ENCODE assay signal across 22 cellular contexts in genomic region chr4:152289963-152290362, GRCh38.
"Had no signal": no experiment of that assay in that cellular context is flagged by ENCODE, and none has a peak within 500 bp of the region (broad histone marks: within the 10 kb centered on the region; RNA-seq: fewer than 3 reads in every experiment).

No MANE protein-coding gene starts in this region.

- H3K36me3 ChIP-seq: gastroesophageal sphincter, heart right ventricle, neural progenitor cell had no signal

- DNase-seq: activated CD4-positive, alpha-beta T cell treated with anti-CD3 and anti-CD28 coated beads, Interleukin-2, amount 10 ng/mL, durations not matched to agents 24 days and 14 days; activated CD4-positive, CD25-positive, alpha-beta regulatory T cell; activated CD8-positive, alpha-beta T cell treated with anti-CD3 and anti-CD28 coated beads for 36 hours; activated naive CD4-positive, alpha-beta T cell treated with Interleukin-2 at 50 U/mL for 16 hours; activated naive CD8-positive, alpha-beta T cell treated with anti-CD3 and anti-CD28 coated beads, Interleukin-2, amount 10 ng/mL, durations not matched to agents 7 days and 5 days; activated T-cell treated with anti-CD3 and anti-CD28 coated beads, Interleukin-2, amount 50 U/mL, for 24 hours; aorta; dermis blood vessel endothelial cell; effector memory CD8-positive, alpha-beta T cell; heart right ventricle; immature natural killer cell; left ventricle myocardium superior; mucosa of descending colon; naive thymus-derived CD4-positive, alpha-beta T cell; psoas muscle; right cardiac atrium; stimulated activated CD4-positive, alpha-beta T cell treated with anti-CD3 and anti-CD28 coated beads, Interleukin-2, amount 100 ng/mL, for 48 hours; testis had no signal

- H3K27me3 ChIP-seq: gastroesophageal sphincter, heart right ventricle, neural progenitor cell, testis had no signal

- H3K27ac ChIP-seq: epithelial cell of prostate, gastroesophageal sphincter, heart right ventricle, neural progenitor cell, psoas muscle, SK-N-MC, testis had no signal

- H3K4me1 ChIP-seq: gastroesophageal sphincter, heart right ventricle, neural progenitor cell, psoas muscle had no signal

- H3K9me3 ChIP-seq: gastroesophageal sphincter, heart right ventricle, mucosa of descending colon, psoas muscle, testis had no signal

- H3K4me3 ChIP-seq: gastroesophageal sphincter, heart right ventricle, mucosa of descending colon, neural progenitor cell, psoas muscle, SK-N-MC, testis had no signal
